In the genomic region with DNA sequence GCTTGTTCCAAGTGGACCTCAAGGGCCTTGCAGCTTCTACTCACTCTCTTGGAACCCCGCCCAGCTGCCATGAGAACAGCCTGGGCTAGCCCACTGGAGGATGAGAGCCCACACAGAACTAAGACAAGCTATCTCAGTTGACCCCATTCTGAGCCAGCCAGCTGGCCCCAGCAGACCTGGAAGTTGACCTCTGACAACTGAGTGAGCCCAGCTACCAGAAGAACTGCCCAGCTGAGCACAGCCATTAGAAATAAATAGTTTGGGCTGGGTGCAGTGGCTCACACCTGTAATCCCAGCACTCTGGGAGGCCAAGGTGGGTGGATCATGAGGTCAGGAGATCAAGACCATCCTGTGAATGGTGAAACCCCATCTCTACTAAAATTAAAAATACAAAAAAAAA, we compare ENCODE assay signal across 17 cellular contexts. TPM values are rescaled to one million over a fixed set of nuclear protein-coding genes. Genes with fewer than 3 reads are reported as not detected.
DNase-seq lines count a peak whose midpoint lies in the region; ATAC-seq and TF ChIP-seq lines count a peak whose summit lies in the region.
"Had no signal": no experiment of that assay in that cellular context is flagged by ENCODE, and none has a peak within 500 bp of the region (broad histone marks: within the 10 kb centered on the region; RNA-seq: fewer than 3 reads in every experiment).

No MANE protein-coding gene starts in this region.

- H3K79me2 ChIP-seq in GM23338 (replicated peaks; ENCODE audit: insufficient read depth): no peaks in the 10 kb centered on the region

- H3K27ac ChIP-seq in GM23338 (ENCODE audit: low read depth): no peak overlapping the region
- no peak overlapping the region for H3K27ac ChIP-seq in mesenchymal stem cell (ENCODE audit: low read length, poor library complexity, severe bottlenecking)
- H3K27ac ChIP-seq: A549; BLaER1 treated with 17β-estradiol and CSF1 and Interleukin-3, amounts not matched to agents 10 nM and 100 nM; C4-2B had no signal

- H3K4me3 ChIP-seq in GM23338 (no peak overlapping the region), mesenchymal stem cell (ENCODE audit: insufficient read depth in 1 of 2, low read depth in 1 of 2, low read length in 2 of 2) (no peak overlapping the region), H7 (ENCODE audit: insufficient read depth, low read depth, low read length) (no peak overlapping the region)
- H3K4me3 ChIP-seq: A549; BLaER1 treated with 17β-estradiol and CSF1 and Interleukin-3, amounts not matched to agents 10 nM and 100 nM had no signal

- ATAC-seq in GM23338 (no peak), left lobe of liver (peak; percentile 56), HG02884 (IDR thresholded peaks at IDR 0.05; ENCODE audit: unreplicated experiment) (no peak)
- ATAC-seq: A549; CD8-positive, alpha-beta T cell had no signal

- no peak overlapping the region for H4K8ac ChIP-seq in mesenchymal stem cell (ENCODE audit: low read length)

- 82% methylated on average over 1 of the region's 1 CpG for WGBS in mesenchymal stem cell

- peaks cover 16% of the 10 kb centered on the region for H3K27me3 Mint-ChIP-seq in GM23338 (ENCODE audit: insufficient read depth, low read depth, poor library complexity)

- no peak overlapping the region for H2BK12ac ChIP-seq in mesenchymal stem cell (ENCODE audit: low read length in 2 of 2)

- no peak overlapping the region for H2BK5ac ChIP-seq in mesenchymal stem cell (ENCODE audit: low read depth, low read length, poor library complexity, severe bottlenecking)

- H3K36me3 Mint-ChIP-seq in GM23338 (ENCODE audit: low read depth): peaks cover 4% of the 10 kb centered on the region; the same call in 1 of the 3 replicates
- H3K36me3 Mint-ChIP-seq: CD8-positive, alpha-beta T cell had no signal

- peak overlapping the region; percentile 58 for H2AK5ac ChIP-seq in mesenchymal stem cell (ENCODE audit: low read length, severe bottlenecking)

- no peaks in the 10 kb centered on the region for H3K27me3 ChIP-seq in GM23338 (ENCODE audit: insufficient read depth)
- no peaks in the 10 kb centered on the region for H3K27me3 ChIP-seq in mesenchymal stem cell (ENCODE audit: control insufficient read depth in 1 of 2, insufficient read depth in 1 of 2, low read length in 2 of 2)
- peaks cover 3% of the 10 kb centered on the region for H3K27me3 ChIP-seq in H7 (ENCODE audit: control insufficient read depth, insufficient read depth, low read length)

- H3K18ac ChIP-seq in mesenchymal stem cell (ENCODE audit: low read depth in 1 of 2, low read length in 2 of 2): no peak overlapping the region

- no peak overlapping the region for H4K91ac ChIP-seq in mesenchymal stem cell (ENCODE audit: low read length)

- H3K4me1 Mint-ChIP-seq in GM23338: peaks cover 36% of the 10 kb centered on the region

- H3K36me3 ChIP-seq in GM23338 (ENCODE audit: insufficient read depth) (no peaks in the 10 kb centered on the region), mesenchymal stem cell (ENCODE audit: control insufficient read depth in 1 of 2, insufficient read depth in 2 of 2, low read depth in 1 of 2, low read length in 2 of 2) (no peaks in the 10 kb centered on the region), H7 (replicated peaks; ENCODE audit: control insufficient read depth, insufficient read depth, low read length) (no peaks in the 10 kb centered on the region)
- H3K36me3 ChIP-seq: BLaER1 treated with 17β-estradiol and CSF1 and Interleukin-3, amounts not matched to agents 10 nM and 100 nM had no signal

- H2AFZ ChIP-seq in GM23338 (no peak overlapping the region), mesenchymal stem cell (ENCODE audit: low read depth, low read length) (no peak overlapping the region)

- no peak overlapping the region for H3K4me2 ChIP-seq in GM23338
- H3K4me2 ChIP-seq in mesenchymal stem cell (ENCODE audit: low read length, poor library complexity, severe bottlenecking): no peak overlapping the region
- H3K4me2 ChIP-seq: A549; BLaER1 treated with 17β-estradiol and CSF1 and Interleukin-3, amounts not matched to agents 10 nM and 100 nM had no signal

- H3K23ac ChIP-seq in mesenchymal stem cell (ENCODE audit: low read length in 2 of 2): no peak overlapping the region

- no peak overlapping the region for H3K9ac ChIP-seq in mesenchymal stem cell (ENCODE audit: low read length)
- H3K9ac ChIP-seq: BLaER1 treated with 17β-estradiol and CSF1 and Interleukin-3, amounts not matched to agents 10 nM and 100 nM had no signal

- peaks cover 18% of the 10 kb centered on the region for H3K4me1 ChIP-seq in GM23338 (ENCODE audit: insufficient read depth)
- peaks cover 42% of the 10 kb centered on the region for H3K4me1 ChIP-seq in mesenchymal stem cell (ENCODE audit: control insufficient read depth, insufficient read depth, low read depth, low read length)
- H3K4me1 ChIP-seq: A549 had no signal

- no peak overlapping the region for H3K27ac Mint-ChIP-seq in GM23338
- H3K27ac Mint-ChIP-seq: B cell; CD4-positive, alpha-beta T cell; CD8-positive, alpha-beta T cell had no signal

- H3F3A ChIP-seq in GM23338 (replicated peaks; ENCODE audit: low read depth): no peaks in the 10 kb centered on the region; the same call in 1 of the 2 replicates

- no peak overlapping the region for H2BK120ac ChIP-seq in mesenchymal stem cell (ENCODE audit: low read depth, low read length)

- H3K9me2 ChIP-seq in GM23338 (ENCODE audit: insufficient read depth): peaks cover 5% of the 10 kb centered on the region; the same call in 1 of the 2 replicates

- no peaks in the 10 kb centered on the region; the same call in 1 of the 2 replicates for H4K20me1 ChIP-seq in GM23338 (replicated peaks; ENCODE audit: insufficient read depth)

- no peak overlapping the region for H3K14ac ChIP-seq in mesenchymal stem cell (ENCODE audit: low read length in 2 of 2)

- H3K4ac ChIP-seq in mesenchymal stem cell (ENCODE audit: low read depth in 1 of 2, low read length in 2 of 2): no peak overlapping the region

- H2BK15ac ChIP-seq in mesenchymal stem cell (ENCODE audit: low read depth, poor library complexity, severe bottlenecking): no peak overlapping the region

- DNase-seq in GM23338 (ENCODE audit: low spot score): no peak
- DNase-seq in left lobe of liver (ENCODE audit: low spot score): no peak
- DNase-seq in mesenchymal stem cell: no peak
- no peak for DNase-seq in H7
- DNase-seq in effector CD4-positive, alpha-beta T cell: no peak
- DNase-seq: AML-193; Caco-2; Calu3; CD4-positive, alpha-beta T cell; CD8-positive, alpha-beta T cell; DMS79 treated with DMSO at 0.1 percent for 48 hours; GF-D8 had no signal

- H3K79me1 ChIP-seq in mesenchymal stem cell (replicated peaks; ENCODE audit: low read length, poor library complexity, severe bottlenecking): no peaks in the 10 kb centered on the region

- peaks cover 4% of the 10 kb centered on the region for H3K9me3 Mint-ChIP-seq in GM23338
- H3K9me3 Mint-ChIP-seq: CD4-positive, alpha-beta T cell; CD8-positive, alpha-beta T cell had no signal

- no peak overlapping the region for H3K4me3 Mint-ChIP-seq in GM23338
- H3K4me3 Mint-ChIP-seq: B cell; CD4-positive, alpha-beta T cell; CD8-positive, alpha-beta T cell had no signal

- TF ChIP-seq CTCF in GM23338 (conservative IDR thresholded peaks at IDR 0.05; ENCODE audit: low read depth in 2 of 2): no peak

- H3K9me3 ChIP-seq in mesenchymal stem cell (ENCODE audit: control insufficient read depth, low read length): peaks cover 6% of the 10 kb centered on the region

RNA-seq across cellular contexts. Expression of gene SNX5, which starts 37.1 kb away (rescaled TPM):
- 269 and 287 TPM in 2 replicates for total RNA-seq in GM23338 (2014; rRNA removed; shearing (Covaris generic))
- polyA plus RNA-seq in GM23338 (2016; fragmentation: Nextera tagmentation; extraction: Ambion mirVana): 154 and 167 TPM in 2 replicates
- 29.2 TPM for total RNA-seq in left lobe of liver
- 76.3 TPM for polyA plus RNA-seq in mesenchymal stem cell (2013, experiment 1 of 2)
- 76.9 TPM for polyA plus RNA-seq in mesenchymal stem cell (2013, experiment 2 of 2)
- total RNA-seq in H7 (2014; rRNA removed; shearing (Covaris generic)): 134 and 163 TPM in 2 replicates

RNA-seq across cellular contexts. Expression of gene MGME1, which starts 37.3 kb away (rescaled TPM):
- 41.5 and 43.1 TPM in 2 replicates for total RNA-seq in GM23338 (2014; rRNA removed; shearing (Covaris generic))
- 55.2 and 56.9 TPM in 2 replicates for polyA plus RNA-seq in GM23338 (2016; fragmentation: Nextera tagmentation; extraction: Ambion mirVana)
- total RNA-seq in left lobe of liver: 5.7 TPM
- polyA plus RNA-seq in mesenchymal stem cell (2013, experiment 1 of 2): 14.6 TPM
- 13.8 TPM for polyA plus RNA-seq in mesenchymal stem cell (2013, experiment 2 of 2)
- total RNA-seq in H7 (2014; rRNA removed; shearing (Covaris generic)): 35.5 and 42.1 TPM in 2 replicates
